In genomic region chr12:93156091-93156490, GRCh38 we compare ENCODE assay signal across 13 cellular contexts.
DNase-seq lines count a peak whose midpoint lies in the region; ATAC-seq, FAIRE-seq and TF ChIP-seq lines count a peak whose summit lies in the region.
"Had no signal": no experiment of that assay in that cellular context is flagged by ENCODE, and none has a peak within 500 bp of the region (broad histone marks: within the 10 kb centered on the region; RNA-seq: fewer than 3 reads in every experiment).

No MANE protein-coding gene starts in this region.

- H3K36me3 ChIP-seq in body of pancreas (replicated peaks in 1 of 2; ENCODE audit: insufficient read depth in 1 of 2, low read depth in 2 of 2) = no peaks in the 10 kb centered on the region
- H3K36me3 ChIP-seq: adrenal gland had no signal

- H3K36me3 Mint-ChIP-seq in endothelial cell (ENCODE audit: low read depth, unreplicated experiment) = peaks cover 3% of the 10 kb centered on the region

- no peak overlapping the region for H3K4me3 Mint-ChIP-seq in endothelial cell (ENCODE audit: unreplicated experiment)
- H3K4me3 Mint-ChIP-seq: activated T-cell treated with anti-CD3 and anti-CD28 coated beads, Interleukin-2, amount 50 U/mL, for 4 hours; T-helper 1 cell treated with Interleukin-12 subunit alpha and Interleukin-12 subunit beta and Interleukin-4 antibody, amounts not matched to agents 30 μg/mL and 1 μg/mL, for 36 hours had no signal

- TF ChIP-seq CTCF in body of pancreas (IDR thresholded peaks at IDR 0.05) (no peak), endothelial cell (IDR thresholded peaks at IDR 0.05; ENCODE audit: unreplicated experiment) (no peak)

- TF ChIP-seq POLR2A in body of pancreas (IDR thresholded peaks at IDR 0.05) = no peak

- intact Hi-C loops in body of pancreas (cut with DNase I) = no loop called here

- H3K9me3 ChIP-seq in body of pancreas = peaks cover 0 to 6% (median 0%) of the 10 kb centered on the region in 3 donors
- H3K9me3 ChIP-seq: adrenal gland had no signal

- 15 to 18% methylated on average over 5 of the region's 5 CpGs for WGBS in body of pancreas, 2 donors

- no peaks in the 10 kb centered on the region for H3K9me3 Mint-ChIP-seq in endothelial cell (ENCODE audit: unreplicated experiment)

- H3K4me1 Mint-ChIP-seq in endothelial cell (ENCODE audit: unreplicated experiment) = no peaks in the 10 kb centered on the region

- no peaks in the 10 kb centered on the region for H3K27me3 ChIP-seq in body of pancreas
- H3K27me3 ChIP-seq: adrenal gland had no signal

- no peak for FAIRE-seq in RCC 7860 (lab: Jason Lieb, UNC)
- FAIRE-seq: GM12891 had no signal

- H3K27me3 Mint-ChIP-seq in endothelial cell (ENCODE audit: unreplicated experiment) = peaks cover 4% of the 10 kb centered on the region

- ATAC-seq in body of pancreas = peak; percentile 53
- ATAC-seq: activated T-cell treated with anti-CD3 and anti-CD28 coated beads, Interleukin-2, amount 50 U/mL, for 4 hours had no signal

- no peak overlapping the region for H3K4me3 ChIP-seq in body of pancreas
- H3K4me3 ChIP-seq: adrenal gland had no signal

- no peak overlapping the region for H3K27ac Mint-ChIP-seq in endothelial cell (ENCODE audit: unreplicated experiment)
- H3K27ac Mint-ChIP-seq: T-helper 1 cell treated with Interleukin-12 subunit alpha and Interleukin-12 subunit beta and Interleukin-4 antibody, amounts not matched to agents 30 μg/mL and 1 μg/mL, for 36 hours had no signal

- peak overlapping the region in 3 of 4 donors; percentile 9 to 40 (median 17) for H3K27ac ChIP-seq in body of pancreas
- H3K27ac ChIP-seq: adrenal gland had no signal

- DNase-seq in COLO668 (lab: John Stamatoyannopoulos, UW; ENCODE audit: unreplicated experiment) (peak; percentile 69), NCI-H2029 (lab: John Stamatoyannopoulos, UW) (peak; percentile 84), body of pancreas (peak in 3 of 4 donors; percentile 16 to 34 (median 24)), midbrain (lab: John Stamatoyannopoulos, UW) (peak; percentile 46), RCC 7860 (ENCODE audit: low spot score) (no peak), endothelial cell (ENCODE audit: low spot score) (no peak), HUDEP-2 (lab: John Stamatoyannopoulos, UW; ENCODE audit: unreplicated experiment in 76 of 76) (no peak), Kasumi-1 (lab: John Stamatoyannopoulos, UW) (no peak)
- DNase-seq: activated T-cell treated with anti-CD3 and anti-CD28 coated beads, Interleukin-2, amount 50 U/mL, for 4 hours; adrenal gland; EL had no signal

- peaks cover 15% of the 10 kb centered on the region for H3K4me1 ChIP-seq in body of pancreas

Comparison
In these comparisons a context has a peak if more than half of its experiments do, and no peak if none do; other contexts are left out.
1. DNase-seq: peak in COLO668 (single experiment), NCI-H2029 (single experiment), body of pancreas (3 of 4) and midbrain (single experiment); none in RCC 7860 (single experiment), endothelial cell (single experiment), HUDEP-2 (0 of 76) and Kasumi-1 (0 of 2).